In the genomic region with DNA sequence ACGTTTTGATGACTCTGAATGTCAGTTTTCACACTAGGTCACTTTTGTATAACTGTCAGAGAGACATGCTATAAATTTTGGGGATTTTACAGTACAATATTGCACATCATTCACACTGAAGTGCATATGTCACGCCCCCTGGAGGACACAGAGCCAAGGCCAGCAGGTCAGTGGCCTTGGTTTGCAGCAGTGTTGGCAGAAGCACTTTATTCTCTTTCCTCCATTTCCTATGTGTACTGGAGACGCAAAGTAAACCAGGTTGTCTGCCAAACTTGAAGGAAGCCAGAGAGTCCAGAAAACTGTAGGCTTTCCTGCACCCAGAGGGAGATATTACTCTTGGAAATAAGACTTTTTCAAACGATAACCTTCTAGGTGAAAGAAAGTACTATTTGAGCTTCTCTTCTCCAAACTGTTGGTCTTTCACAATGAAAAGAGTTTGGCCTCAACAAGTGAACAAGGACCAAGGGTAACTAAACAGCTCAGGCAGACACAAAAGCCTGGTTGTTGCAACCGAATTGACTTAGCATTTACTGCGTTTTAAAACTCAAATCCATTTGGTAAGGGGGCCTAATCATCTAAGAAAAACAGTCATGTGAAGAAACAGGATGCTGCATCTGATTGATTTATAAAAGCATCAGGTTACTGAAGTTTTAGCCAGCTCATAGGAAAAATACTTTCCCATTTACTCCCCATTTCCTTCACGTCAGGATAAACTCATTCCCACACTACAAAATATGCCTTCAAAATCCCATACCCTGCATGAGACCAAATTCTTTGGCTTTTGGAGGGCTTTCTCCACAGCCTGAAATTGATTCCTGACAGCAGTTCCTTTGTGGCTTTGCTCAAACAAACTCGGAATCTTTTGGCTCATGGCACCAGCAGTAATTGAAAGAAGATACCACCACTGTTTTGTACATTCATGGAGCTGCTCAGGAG, we compare ENCODE assay signal across 1 cellular context.
TF ChIP-seq lines count a peak whose summit lies in the region.

No MANE protein-coding gene starts in this region.

TF ChIP-seq in GM23338, 12 proteins besides CTCF, POLR2A, EP300 and RAD21 (continued from another document):
- TF ChIP-seq, protein P1, sequence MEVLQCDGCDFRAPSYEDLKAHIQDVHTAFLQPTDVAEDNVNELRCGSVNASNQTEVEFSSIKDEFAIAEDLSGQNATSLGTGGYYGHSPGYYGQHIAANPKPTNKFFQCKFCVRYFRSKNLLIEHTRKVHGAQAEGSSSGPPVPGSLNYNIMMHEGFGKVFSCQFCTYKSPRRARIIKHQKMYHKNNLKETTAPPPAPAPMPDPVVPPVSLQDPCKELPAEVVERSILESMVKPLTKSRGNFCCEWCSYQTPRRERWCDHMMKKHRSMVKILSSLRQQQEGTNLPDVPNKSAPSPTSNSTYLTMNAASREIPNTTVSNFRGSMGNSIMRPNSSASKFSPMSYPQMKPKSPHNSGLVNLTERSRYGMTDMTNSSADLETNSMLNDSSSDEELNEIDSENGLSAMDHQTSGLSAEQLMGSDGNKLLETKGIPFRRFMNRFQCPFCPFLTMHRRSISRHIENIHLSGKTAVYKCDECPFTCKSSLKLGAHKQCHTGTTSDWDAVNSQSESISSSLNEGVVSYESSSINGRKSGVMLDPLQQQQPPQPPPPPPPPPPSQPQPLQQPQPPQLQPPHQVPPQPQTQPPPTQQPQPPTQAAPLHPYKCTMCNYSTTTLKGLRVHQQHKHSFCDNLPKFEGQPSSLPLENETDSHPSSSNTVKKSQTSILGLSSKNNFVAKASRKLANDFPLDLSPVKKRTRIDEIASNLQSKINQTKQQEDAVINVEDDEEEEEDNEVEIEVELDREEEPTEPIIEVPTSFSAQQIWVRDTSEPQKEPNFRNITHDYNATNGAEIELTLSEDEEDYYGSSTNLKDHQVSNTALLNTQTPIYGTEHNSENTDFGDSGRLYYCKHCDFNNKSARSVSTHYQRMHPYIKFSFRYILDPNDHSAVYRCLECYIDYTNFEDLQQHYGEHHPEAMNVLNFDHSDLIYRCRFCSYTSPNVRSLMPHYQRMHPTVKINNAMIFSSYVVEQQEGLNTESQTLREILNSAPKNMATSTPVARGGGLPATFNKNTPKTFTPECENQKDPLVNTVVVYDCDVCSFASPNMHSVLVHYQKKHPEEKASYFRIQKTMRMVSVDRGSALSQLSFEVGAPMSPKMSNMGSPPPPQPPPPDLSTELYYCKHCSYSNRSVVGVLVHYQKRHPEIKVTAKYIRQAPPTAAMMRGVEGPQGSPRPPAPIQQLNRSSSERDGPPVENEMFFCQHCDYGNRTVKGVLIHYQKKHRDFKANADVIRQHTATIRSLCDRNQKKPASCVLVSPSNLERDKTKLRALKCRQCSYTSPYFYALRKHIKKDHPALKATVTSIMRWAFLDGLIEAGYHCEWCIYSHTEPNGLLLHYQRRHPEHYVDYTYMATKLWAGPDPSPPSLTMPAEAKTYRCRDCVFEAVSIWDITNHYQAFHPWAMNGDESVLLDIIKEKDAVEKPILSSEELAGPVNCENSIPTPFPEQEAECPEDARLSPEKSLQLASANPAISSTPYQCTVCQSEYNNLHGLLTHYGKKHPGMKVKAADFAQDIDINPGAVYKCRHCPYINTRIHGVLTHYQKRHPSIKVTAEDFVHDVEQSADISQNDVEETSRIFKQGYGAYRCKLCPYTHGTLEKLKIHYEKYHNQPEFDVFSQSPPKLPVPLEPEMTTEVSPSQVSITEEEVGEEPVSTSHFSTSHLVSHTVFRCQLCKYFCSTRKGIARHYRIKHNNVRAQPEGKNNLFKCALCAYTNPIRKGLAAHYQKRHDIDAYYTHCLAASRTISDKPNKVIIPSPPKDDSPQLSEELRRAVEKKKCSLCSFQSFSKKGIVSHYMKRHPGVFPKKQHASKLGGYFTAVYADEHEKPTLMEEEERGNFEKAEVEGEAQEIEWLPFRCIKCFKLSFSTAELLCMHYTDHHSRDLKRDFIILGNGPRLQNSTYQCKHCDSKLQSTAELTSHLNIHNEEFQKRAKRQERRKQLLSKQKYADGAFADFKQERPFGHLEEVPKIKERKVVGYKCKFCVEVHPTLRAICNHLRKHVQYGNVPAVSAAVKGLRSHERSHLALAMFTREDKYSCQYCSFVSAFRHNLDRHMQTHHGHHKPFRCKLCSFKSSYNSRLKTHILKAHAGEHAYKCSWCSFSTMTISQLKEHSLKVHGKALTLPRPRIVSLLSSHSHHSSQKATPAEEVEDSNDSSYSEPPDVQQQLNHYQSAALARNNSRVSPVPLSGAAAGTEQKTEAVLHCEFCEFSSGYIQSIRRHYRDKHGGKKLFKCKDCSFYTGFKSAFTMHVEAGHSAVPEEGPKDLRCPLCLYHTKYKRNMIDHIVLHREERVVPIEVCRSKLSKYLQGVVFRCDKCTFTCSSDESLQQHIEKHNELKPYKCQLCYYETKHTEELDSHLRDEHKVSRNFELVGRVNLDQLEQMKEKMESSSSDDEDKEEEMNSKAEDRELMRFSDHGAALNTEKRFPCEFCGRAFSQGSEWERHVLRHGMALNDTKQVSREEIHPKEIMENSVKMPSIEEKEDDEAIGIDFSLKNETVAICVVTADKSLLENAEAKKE (CRISPR knock-in tag; IDR thresholded peaks at IDR 0.05) = no peak
- TF ChIP-seq ZNF331 (CRISPR knock-in tag; IDR thresholded peaks at IDR 0.05; ENCODE audit: low read depth) (no peak), ZNF114 (CRISPR knock-in tag; IDR thresholded peaks at IDR 0.05) (no peak)
- TF ChIP-seq, protein P2, sequence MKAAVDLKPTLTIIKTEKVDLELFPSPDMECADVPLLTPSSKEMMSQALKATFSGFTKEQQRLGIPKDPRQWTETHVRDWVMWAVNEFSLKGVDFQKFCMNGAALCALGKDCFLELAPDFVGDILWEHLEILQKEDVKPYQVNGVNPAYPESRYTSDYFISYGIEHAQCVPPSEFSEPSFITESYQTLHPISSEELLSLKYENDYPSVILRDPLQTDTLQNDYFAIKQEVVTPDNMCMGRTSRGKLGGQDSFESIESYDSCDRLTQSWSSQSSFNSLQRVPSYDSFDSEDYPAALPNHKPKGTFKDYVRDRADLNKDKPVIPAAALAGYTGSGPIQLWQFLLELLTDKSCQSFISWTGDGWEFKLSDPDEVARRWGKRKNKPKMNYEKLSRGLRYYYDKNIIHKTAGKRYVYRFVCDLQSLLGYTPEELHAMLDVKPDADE (IDR thresholded peaks at IDR 0.05) = no peak
